Comparison of ENCODE assay signal across 28 cellular contexts in genomic region chr14:23937121-23937692, GRCh38.
"Had no signal": no experiment of that assay in that cellular context is flagged by ENCODE, and none has a peak within 500 bp of the region (broad histone marks: within the 10 kb centered on the region; RNA-seq: fewer than 3 reads in every experiment).

No MANE protein-coding gene starts in this region.

- H3K27me3 ChIP-seq: brain microvascular endothelial cell, SJCRH30 had no signal

- H3K4me1 Mint-ChIP-seq: activated CD4-positive, alpha-beta T cell treated with anti-CD3 and anti-CD28 coated beads for 36 hours; activated CD4-positive, alpha-beta T cell treated with anti-CD3 and anti-CD28 coated beads, Interleukin-2, amount 10 ng/mL, durations not matched to agents 7 days and 5 days; activated naive CD8-positive, alpha-beta T cell treated with anti-CD3 and anti-CD28 coated beads for 36 hours had no signal

- H3K27ac Mint-ChIP-seq: activated CD4-positive, alpha-beta T cell treated with anti-CD3 and anti-CD28 coated beads for 36 hours; activated CD4-positive, alpha-beta T cell treated with anti-CD3 and anti-CD28 coated beads, Interleukin-2, amount 10 ng/mL, durations not matched to agents 7 days and 5 days; activated naive CD8-positive, alpha-beta T cell treated with anti-CD3 and anti-CD28 coated beads for 36 hours; activated T-cell treated with anti-CD3 and anti-CD28 coated beads, Interleukin-2, amount 50 U/mL, for 72 hours; activated T-helper 17 cell treated with anti-CD3 and anti-CD28 coated beads, Interleukin-2, amount 50 U/mL, for 72 hours; T-helper 2 cell treated with Interferon-gamma antibody and Interleukin-4, amounts not matched to agents 5 μg/mL and 100 μg/mL, for 36 hours had no signal

- H3K27me3 Mint-ChIP-seq: activated CD4-positive, alpha-beta T cell treated with anti-CD3 and anti-CD28 coated beads for 36 hours; activated CD4-positive, alpha-beta T cell treated with anti-CD3 and anti-CD28 coated beads, Interleukin-2, amount 10 ng/mL, durations not matched to agents 7 days and 5 days; activated naive CD8-positive, alpha-beta T cell treated with anti-CD3 and anti-CD28 coated beads for 36 hours; activated T-helper 17 cell treated with anti-CD3 and anti-CD28 coated beads, Interleukin-2, amount 50 U/mL, for 72 hours had no signal

- H3K9me3 Mint-ChIP-seq: activated CD4-positive, alpha-beta T cell treated with anti-CD3 and anti-CD28 coated beads, Interleukin-2, amount 10 ng/mL, durations not matched to agents 7 days and 5 days; activated naive CD8-positive, alpha-beta T cell treated with anti-CD3 and anti-CD28 coated beads for 36 hours; activated T-cell treated with anti-CD3 and anti-CD28 coated beads, Interleukin-2, amount 50 U/mL, for 72 hours; activated T-helper 17 cell treated with anti-CD3 and anti-CD28 coated beads, Interleukin-2, amount 50 U/mL, for 72 hours; T-helper 2 cell treated with Interferon-gamma antibody and Interleukin-4, amounts not matched to agents 5 μg/mL and 100 μg/mL, for 36 hours had no signal

- H3K9me3 ChIP-seq: SJCRH30 had no signal

- ATAC-seq: activated CD4-positive, alpha-beta T cell treated with anti-CD3 and anti-CD28 coated beads for 36 hours; activated T-cell treated with anti-CD3 and anti-CD28 coated beads, Interleukin-2, amount 50 U/mL, for 72 hours; activated T-helper 17 cell treated with anti-CD3 and anti-CD28 coated beads, Interleukin-2, amount 50 U/mL, for 72 hours had no signal

- H3K4me1 ChIP-seq: SJCRH30 had no signal

- H3K4me3 ChIP-seq: SJCRH30, SK-N-MC had no signal

- H3K4me3 Mint-ChIP-seq: activated CD4-positive, alpha-beta T cell treated with anti-CD3 and anti-CD28 coated beads for 36 hours; activated CD4-positive, alpha-beta T cell treated with anti-CD3 and anti-CD28 coated beads, Interleukin-2, amount 10 ng/mL, durations not matched to agents 7 days and 5 days; activated naive CD8-positive, alpha-beta T cell treated with anti-CD3 and anti-CD28 coated beads for 36 hours; activated T-cell treated with anti-CD3 and anti-CD28 coated beads, Interleukin-2, amount 50 U/mL, for 72 hours; activated T-helper 17 cell treated with anti-CD3 and anti-CD28 coated beads, Interleukin-2, amount 50 U/mL, for 72 hours; T-helper 2 cell treated with Interferon-gamma antibody and Interleukin-4, amounts not matched to agents 5 μg/mL and 100 μg/mL, for 36 hours had no signal

- DNase-seq: activated CD4-positive, alpha-beta T cell treated with anti-CD3 and anti-CD28 coated beads for 36 hours; activated CD4-positive, alpha-beta T cell treated with anti-CD3 and anti-CD28 coated beads, Interleukin-2, amount 10 ng/mL, durations not matched to agents 7 days and 5 days; activated CD4-positive, alpha-beta T cell treated with anti-CD3 and anti-CD28 coated beads, Interleukin-2, amount 50 U/mL, for 48 hours; activated effector memory CD4-positive, alpha-beta T cell treated with anti-CD3 and anti-CD28 coated beads, Interleukin-2, amount 50 U/mL, for 16 hours; activated naive CD4-positive, alpha-beta T cell; activated naive CD4-positive, alpha-beta T cell treated with anti-CD3 and anti-CD28 coated beads, Interleukin-2, amount 50 U/mL, for 16 hours; activated naive CD8-positive, alpha-beta T cell treated with anti-CD3 and anti-CD28 coated beads for 36 hours; activated T-cell treated with anti-CD3 and anti-CD28 coated beads, Interleukin-2, amount 50 U/mL, for 1 hour; activated T-cell treated with anti-CD3 and anti-CD28 coated beads, Interleukin-2, amount 50 U/mL, for 72 hours; amniotic stem cell; aorta; brain microvascular endothelial cell; central memory CD4-positive, alpha-beta T cell; NCI-H1092 treated with DMSO at 0.1 percent for 48 hours; NCI-H1417; NCI-H146; NCI-H187; NCI-H2029 treated with DMSO at 0.1 percent for 48 hours; NCI-H2107; NCI-H2171; NCI-H510A; NCI-H526; NCI-H748 treated with DMSO at 0.1 percent for 48 hours; SHP77; SJCRH30 had no signal

- H3K36me3 ChIP-seq: brain microvascular endothelial cell, SJCRH30 had no signal

- H3K27ac ChIP-seq: brain microvascular endothelial cell, SJCRH30, SK-N-MC had no signal
